ENCODE assay signal across 26 cellular contexts in the genomic region with DNA sequence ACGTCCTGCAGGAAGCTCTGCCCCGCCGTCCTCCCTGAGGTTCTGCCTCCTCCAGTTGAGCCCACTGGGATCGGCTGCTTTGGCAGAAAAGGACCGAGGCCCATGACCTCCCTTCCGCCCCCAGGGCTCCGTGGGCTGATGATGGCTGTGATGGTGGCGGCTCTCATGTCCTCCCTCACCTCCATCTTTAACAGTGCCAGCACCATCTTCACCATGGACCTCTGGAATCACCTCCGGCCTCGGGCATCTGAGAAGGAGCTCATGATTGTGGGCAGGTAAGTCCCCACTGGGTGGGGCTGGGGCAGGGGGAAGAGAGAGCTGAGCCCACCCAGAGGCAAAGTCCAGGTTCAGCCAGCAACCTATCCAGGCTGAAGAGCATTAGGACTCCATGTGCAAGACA.
"Had no signal": no experiment of that assay in that cellular context is flagged by ENCODE, and none has a peak within 500 bp of the region (broad histone marks: within the 10 kb centered on the region; RNA-seq: fewer than 3 reads in every experiment).

No MANE protein-coding gene starts in this region.

- H3K4me1 ChIP-seq: ascending aorta, breast epithelium, colonic mucosa had no signal

- H3K9me3 Mint-ChIP-seq: activated CD4-positive, alpha-beta memory T cell treated with anti-CD3 and anti-CD28 coated beads, Interleukin-2, amount 10 ng/mL, durations not matched to agents 7 days and 5 days; activated CD4-positive, alpha-beta T cell treated with anti-CD3 and anti-CD28 coated beads, Interleukin-2, amount 10 ng/mL, durations not matched to agents 7 days and 5 days; activated naive CD4-positive, alpha-beta T cell treated with anti-CD3 and anti-CD28 coated beads, Interleukin-2, amount 10 ng/mL, durations not matched to agents 7 days and 5 days; activated naive CD4-positive, alpha-beta T cell treated with anti-CD3 and anti-CD28 coated beads, Interleukin-2, amount 50 U/mL, for 72 hours; activated naive CD8-positive, alpha-beta T cell treated with anti-CD3 and anti-CD28 coated beads, Interleukin-2, amount 10 ng/mL, durations not matched to agents 7 days and 5 days; activated T-cell treated with anti-CD3 and anti-CD28 coated beads, Interleukin-2, amount 50 U/mL, for 24 hours; activated T-cell treated with anti-CD3 and anti-CD28 coated beads, Interleukin-2, amount 50 U/mL, for 72 hours; brain; endodermal cell had no signal

- H3K27me3 ChIP-seq: ascending aorta, breast epithelium, cardiac muscle cell, colonic mucosa had no signal

- DNase-seq: activated CD4-positive, alpha-beta memory T cell treated with anti-CD3 and anti-CD28 coated beads, Interleukin-2, amount 10 ng/mL, durations not matched to agents 7 days and 5 days; activated CD4-positive, alpha-beta T cell treated with anti-CD3 and anti-CD28 coated beads for 4 hours; activated CD4-positive, alpha-beta T cell treated with anti-CD3 and anti-CD28 coated beads, Interleukin-2, amount 10 ng/mL, durations not matched to agents 7 days and 5 days; activated CD4-positive, alpha-beta T cell treated with anti-CD3 and anti-CD28 coated beads, Interleukin-2, amount 50 U/mL, for 4 hours; activated CD4-positive, CD25-positive, alpha-beta regulatory T cell; activated CD4-positive, CD25-positive, alpha-beta regulatory T cell treated with anti-CD3 and anti-CD28 coated beads, Interleukin-2, amount 50 U/mL, for 72 hours; activated CD8-positive, alpha-beta memory T cell treated with anti-CD3 and anti-CD28 coated beads, Interleukin-2, amount 50 U/mL, for 48 hours; activated gamma-delta T cell; activated naive CD4-positive, alpha-beta T cell; activated naive CD4-positive, alpha-beta T cell treated with anti-CD3 and anti-CD28 coated beads, Interleukin-2, amount 10 ng/mL, durations not matched to agents 7 days and 5 days; activated naive CD8-positive, alpha-beta T cell treated with anti-CD3 and anti-CD28 coated beads, Interleukin-2, amount 10 ng/mL, durations not matched to agents 7 days and 5 days; activated T-cell treated with anti-CD3 and anti-CD28 coated beads for 4 hours; activated T-cell treated with anti-CD3 and anti-CD28 coated beads, Interleukin-2, amount 50 U/mL, for 24 hours; activated T-cell treated with anti-CD3 and anti-CD28 coated beads, Interleukin-2, amount 50 U/mL, for 72 hours; central memory CD4-positive, alpha-beta T cell; cerebellar nuclear complex; colonic mucosa; effector memory CD4-positive, alpha-beta T cell; endodermal cell; T-helper 2 cell had no signal

- H3K36me3 Mint-ChIP-seq: activated naive CD4-positive, alpha-beta T cell treated with anti-CD3 and anti-CD28 coated beads, Interleukin-2, amount 10 ng/mL, durations not matched to agents 7 days and 5 days; activated naive CD4-positive, alpha-beta T cell treated with anti-CD3 and anti-CD28 coated beads, Interleukin-2, amount 50 U/mL, for 72 hours; activated naive CD8-positive, alpha-beta T cell treated with anti-CD3 and anti-CD28 coated beads, Interleukin-2, amount 10 ng/mL, durations not matched to agents 7 days and 5 days; brain had no signal

- H3K27me3 Mint-ChIP-seq: activated naive CD4-positive, alpha-beta T cell treated with anti-CD3 and anti-CD28 coated beads, Interleukin-2, amount 10 ng/mL, durations not matched to agents 7 days and 5 days; activated T-cell treated with anti-CD3 and anti-CD28 coated beads, Interleukin-2, amount 50 U/mL, for 24 hours had no signal

- H3K27ac ChIP-seq: ascending aorta, breast epithelium, cardiac muscle cell, colonic mucosa had no signal

- ATAC-seq: activated naive CD4-positive, alpha-beta T cell treated with anti-CD3 and anti-CD28 coated beads, Interleukin-2, amount 50 U/mL, for 72 hours; activated T-cell treated with anti-CD3 and anti-CD28 coated beads, Interleukin-2, amount 50 U/mL, for 72 hours; esophagus mucosa had no signal

- H3K4me1 Mint-ChIP-seq: activated CD4-positive, alpha-beta memory T cell treated with anti-CD3 and anti-CD28 coated beads, Interleukin-2, amount 10 ng/mL, durations not matched to agents 7 days and 5 days; activated CD4-positive, alpha-beta T cell treated with anti-CD3 and anti-CD28 coated beads, Interleukin-2, amount 10 ng/mL, durations not matched to agents 7 days and 5 days; activated naive CD4-positive, alpha-beta T cell treated with anti-CD3 and anti-CD28 coated beads, Interleukin-2, amount 10 ng/mL, durations not matched to agents 7 days and 5 days; activated naive CD8-positive, alpha-beta T cell treated with anti-CD3 and anti-CD28 coated beads, Interleukin-2, amount 10 ng/mL, durations not matched to agents 7 days and 5 days; brain; endodermal cell had no signal

- H3K4me3 ChIP-seq: ascending aorta, breast epithelium, cardiac muscle cell, colonic mucosa had no signal

- H3K9me3 ChIP-seq: ascending aorta, breast epithelium, colonic mucosa had no signal

- H3K27ac Mint-ChIP-seq: activated CD4-positive, alpha-beta memory T cell treated with anti-CD3 and anti-CD28 coated beads, Interleukin-2, amount 10 ng/mL, durations not matched to agents 7 days and 5 days; activated CD4-positive, alpha-beta T cell treated with anti-CD3 and anti-CD28 coated beads, Interleukin-2, amount 10 ng/mL, durations not matched to agents 7 days and 5 days; activated naive CD4-positive, alpha-beta T cell treated with anti-CD3 and anti-CD28 coated beads, Interleukin-2, amount 10 ng/mL, durations not matched to agents 7 days and 5 days; activated naive CD4-positive, alpha-beta T cell treated with anti-CD3 and anti-CD28 coated beads, Interleukin-2, amount 50 U/mL, for 72 hours; activated naive CD8-positive, alpha-beta T cell treated with anti-CD3 and anti-CD28 coated beads, Interleukin-2, amount 10 ng/mL, durations not matched to agents 7 days and 5 days; activated T-cell treated with anti-CD3 and anti-CD28 coated beads, Interleukin-2, amount 50 U/mL, for 24 hours; activated T-cell treated with anti-CD3 and anti-CD28 coated beads, Interleukin-2, amount 50 U/mL, for 72 hours; brain; endodermal cell had no signal

- H3K36me3 ChIP-seq: ascending aorta, breast epithelium, cardiac muscle cell, colonic mucosa had no signal

- H3K4me3 Mint-ChIP-seq: activated CD4-positive, alpha-beta memory T cell treated with anti-CD3 and anti-CD28 coated beads, Interleukin-2, amount 10 ng/mL, durations not matched to agents 7 days and 5 days; activated CD4-positive, alpha-beta T cell treated with anti-CD3 and anti-CD28 coated beads, Interleukin-2, amount 10 ng/mL, durations not matched to agents 7 days and 5 days; activated naive CD4-positive, alpha-beta T cell treated with anti-CD3 and anti-CD28 coated beads, Interleukin-2, amount 10 ng/mL, durations not matched to agents 7 days and 5 days; activated naive CD8-positive, alpha-beta T cell treated with anti-CD3 and anti-CD28 coated beads, Interleukin-2, amount 10 ng/mL, durations not matched to agents 7 days and 5 days; activated T-cell treated with anti-CD3 and anti-CD28 coated beads, Interleukin-2, amount 50 U/mL, for 24 hours; activated T-cell treated with anti-CD3 and anti-CD28 coated beads, Interleukin-2, amount 50 U/mL, for 72 hours; brain; endodermal cell had no signal
